In genomic region chr2:101047075-101047766, GRCh38 we compare ENCODE assay signal across 16 cellular contexts. TPM values are rescaled to one million over a fixed set of nuclear protein-coding genes. Genes with fewer than 3 reads are reported as not detected.
DNase-seq lines count a peak whose midpoint lies in the region; TF ChIP-seq lines count a peak whose summit lies in the region.
"Had no signal": no experiment of that assay in that cellular context is flagged by ENCODE, and none has a peak within 500 bp of the region (broad histone marks: within the 10 kb centered on the region; RNA-seq: fewer than 3 reads in every experiment).

No MANE protein-coding gene starts in this region.

- H3K4me3 ChIP-seq in effector memory CD4-positive, alpha-beta T cell (ENCODE audit: insufficient read depth, low read depth, low read length, poor library complexity, severe bottlenecking), result no peak overlapping the region

- no peaks in the 10 kb centered on the region for H3K27me3 ChIP-seq in effector memory CD4-positive, alpha-beta T cell (replicated peaks; ENCODE audit: control insufficient read depth, insufficient read depth, low read length, poor library complexity, severe bottlenecking)
- H3K27me3 ChIP-seq: neutrophil had no signal

- H3K4me3 Mint-ChIP-seq in glutamatergic neuron (ENCODE audit: unreplicated experiment), result peak overlapping the region; percentile 61
- H3K4me3 Mint-ChIP-seq: IgD-negative memory B cell had no signal

- no peaks in the 10 kb centered on the region for H3K36me3 Mint-ChIP-seq in glutamatergic neuron (ENCODE audit: unreplicated experiment)
- H3K36me3 Mint-ChIP-seq: IgD-negative memory B cell had no signal

- peaks cover 4% of the 10 kb centered on the region for H3K27me3 Mint-ChIP-seq in glutamatergic neuron (ENCODE audit: unreplicated experiment)
- H3K27me3 Mint-ChIP-seq: IgD-negative memory B cell had no signal

- H3K4me1 ChIP-seq in effector memory CD4-positive, alpha-beta T cell (ENCODE audit: control insufficient read depth, insufficient read depth, low read length, poor library complexity, severe bottlenecking), result no peaks in the 10 kb centered on the region

- H3K27ac Mint-ChIP-seq in glutamatergic neuron (ENCODE audit: unreplicated experiment), result no peak overlapping the region
- H3K27ac Mint-ChIP-seq: IgD-negative memory B cell had no signal

- DNase-seq in HT1080 (ENCODE audit: low read depth), result peak; percentile 81
- DNase-seq in SW 1271 (lab: John Stamatoyannopoulos, UW), result peak; percentile 15 to 23
- no peak for DNase-seq in glutamatergic neuron
- peak; percentile 46 for DNase-seq in pulmonary artery endothelial cell (ENCODE audit: low read depth, low spot score)
- no peak for DNase-seq in NAMALWA (ENCODE audit: low spot score)
- DNase-seq in retina, result no peak
- no peak for DNase-seq in effector memory CD4-positive, alpha-beta T cell
- DNase-seq: activated CD4-positive, alpha-beta T cell treated with anti-CD3 and anti-CD28 coated beads for 1 hour; activated naive CD4-positive, alpha-beta T cell treated with anti-CD3 and anti-CD28 coated beads, Interleukin-2, amount 50 U/mL, for 16 hours; DND-41; effector CD4-positive, alpha-beta T cell; NCI-H2107; SHP77; stimulated activated CD4-positive, alpha-beta T cell treated with anti-CD3 and anti-CD28 coated beads, Interleukin-2, amount 100 ng/mL, for 48 hours had no signal

- peaks cover 5% of the 10 kb centered on the region for H3K4me1 Mint-ChIP-seq in glutamatergic neuron (ENCODE audit: low read depth, unreplicated experiment)

- no peak for TF ChIP-seq CTCF in glutamatergic neuron (IDR thresholded peaks at IDR 0.05; ENCODE audit: partially characterized antibody, unreplicated experiment)

- H3K9me3 Mint-ChIP-seq in glutamatergic neuron (ENCODE audit: unreplicated experiment), result no peaks in the 10 kb centered on the region

- no peak overlapping the region for H3K27ac ChIP-seq in effector memory CD4-positive, alpha-beta T cell (ENCODE audit: insufficient read depth, low read length, poor library complexity, severe bottlenecking)
- H3K27ac ChIP-seq: neutrophil had no signal

- H3K36me3 ChIP-seq in effector memory CD4-positive, alpha-beta T cell (ENCODE audit: control insufficient read depth, insufficient read depth, low read length), result no peaks in the 10 kb centered on the region

- no peaks in the 10 kb centered on the region for H3K9me3 ChIP-seq in effector memory CD4-positive, alpha-beta T cell (ENCODE audit: control insufficient read depth, low read length)
- H3K9me3 ChIP-seq: neutrophil had no signal

RNA-seq across cellular contexts. Expression of gene RPL31, which starts 45.1 kb away (rescaled TPM):
- 2,115 and 2,507 TPM in 2 replicates for total RNA-seq in HT1080 (2014; rRNA removed; shearing (Covaris generic))
- polyA plus RNA-seq in HT1080 (2015; cell fraction: cytosol; rRNA removed), result 1,866 and 1,935 TPM in 2 replicates
- polyA plus RNA-seq in HT1080 (2015; cell fraction: nucleus; rRNA removed), result 585 and 588 TPM in 2 replicates
- 761 TPM for total RNA-seq in glutamatergic neuron (ENCODE audit: unreplicated experiment)
- 1,062 and 1,689 TPM in 2 replicates for total RNA-seq in pulmonary artery endothelial cell

Comparison
In these comparisons a context has a peak if more than half of its experiments do, and no peak if none do; other contexts are left out.
1. DNase-seq: peak in HT1080 (single experiment), SW 1271 (2 of 2) and pulmonary artery endothelial cell (single experiment); none in glutamatergic neuron (single experiment), NAMALWA (single experiment), retina (single experiment) and effector memory CD4-positive, alpha-beta T cell (0 of 3).